26 cellular contexts compared by ENCODE assay signal in the genomic region with DNA sequence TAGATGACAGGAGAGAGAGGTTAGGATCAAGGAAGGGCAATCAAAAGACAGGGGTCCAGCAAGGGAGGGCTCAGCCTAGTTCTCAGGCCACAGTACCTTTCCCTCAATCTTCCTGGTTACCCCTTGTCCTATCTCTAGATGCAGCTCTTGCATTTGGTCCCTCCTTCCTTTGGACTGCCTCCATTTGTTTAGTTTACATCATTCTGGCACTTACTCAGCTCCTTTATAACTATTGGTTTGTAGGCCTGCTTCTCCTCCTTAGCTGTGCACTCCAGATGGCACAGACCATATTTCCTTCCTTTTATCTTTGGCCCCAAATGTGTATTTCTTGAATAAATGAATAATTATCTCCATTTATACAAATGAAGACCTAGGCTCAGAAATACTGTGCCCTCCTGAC.
"Had no signal": no experiment of that assay in that cellular context is flagged by ENCODE, and none has a peak within 500 bp of the region (broad histone marks: within the 10 kb centered on the region; RNA-seq: fewer than 3 reads in every experiment).

No MANE protein-coding gene starts in this region.

- H3K36me3 ChIP-seq: gastroesophageal sphincter, heart left ventricle, lower lobe of right lung, vagina had no signal

- H3K9me3 ChIP-seq: gastroesophageal sphincter, lower lobe of right lung, vagina had no signal

- DNase-seq: activated CD8-positive, alpha-beta memory T cell treated with anti-CD3 and anti-CD28 coated beads, Interleukin-2, amount 50 U/mL, for 48 hours; activated naive CD4-positive, alpha-beta T cell; activated naive CD8-positive, alpha-beta T cell treated with anti-CD3 and anti-CD28 coated beads, Interleukin-2, amount 10 ng/mL, durations not matched to agents 7 days and 5 days; activated T-cell treated with anti-CD3 and anti-CD28 coated beads, Interleukin-2, amount 50 U/mL, for 4 hours; amniotic stem cell; cerebellar nuclear complex; endodermal cell; erythroblast; heart left ventricle; islet precursor cell; lower lobe of right lung; naive B cell; nucleus accumbens; stimulated activated CD4-positive, alpha-beta T cell treated with anti-CD3 and anti-CD28 coated beads, Interleukin-15, amount 100 ng/mL, for 24 hours; stimulated activated CD4-positive, alpha-beta T cell treated with anti-CD3 and anti-CD28 coated beads, Interleukin-2, amount 100 ng/mL, for 48 hours; stimulated activated CD8-positive, alpha-beta memory T cell treated with anti-CD3 and anti-CD28 coated beads, Interleukin-4, amount 100 ng/mL, for 48 hours; stimulated activated naive B cell treated with anti-CD40 and anti-IgM and Interleukin-4, amounts not matched to agents 10 μg/mL and 1 μg/mL and 100 μg/mL, for 72 hours; T1000; trophoblast cell had no signal

- H3K4me1 ChIP-seq: lower lobe of right lung, vagina had no signal

- H3K27ac ChIP-seq: coronary artery, gastroesophageal sphincter, heart left ventricle, lower lobe of right lung, vagina had no signal

- H3K4me2 ChIP-seq: smooth muscle cell had no signal

- H3K4me3 ChIP-seq: coronary artery, gastroesophageal sphincter, heart left ventricle, lower lobe of right lung, smooth muscle cell, vagina had no signal

- ATAC-seq: activated T-cell treated with anti-CD3 and anti-CD28 coated beads, Interleukin-2, amount 50 U/mL, for 4 hours; gastroesophageal sphincter; heart left ventricle; left lobe of liver; lower lobe of right lung; sciatic nerve; stimulated activated naive B cell treated with anti-CD40 and anti-IgM and Interleukin-4, amounts not matched to agents 10 μg/mL and 1 μg/mL and 100 μg/mL, for 72 hours; WTC11 had no signal

- H3K27me3 ChIP-seq: gastroesophageal sphincter, heart left ventricle, vagina had no signal
